8 cellular contexts compared by ENCODE assay signal in the genomic region with DNA sequence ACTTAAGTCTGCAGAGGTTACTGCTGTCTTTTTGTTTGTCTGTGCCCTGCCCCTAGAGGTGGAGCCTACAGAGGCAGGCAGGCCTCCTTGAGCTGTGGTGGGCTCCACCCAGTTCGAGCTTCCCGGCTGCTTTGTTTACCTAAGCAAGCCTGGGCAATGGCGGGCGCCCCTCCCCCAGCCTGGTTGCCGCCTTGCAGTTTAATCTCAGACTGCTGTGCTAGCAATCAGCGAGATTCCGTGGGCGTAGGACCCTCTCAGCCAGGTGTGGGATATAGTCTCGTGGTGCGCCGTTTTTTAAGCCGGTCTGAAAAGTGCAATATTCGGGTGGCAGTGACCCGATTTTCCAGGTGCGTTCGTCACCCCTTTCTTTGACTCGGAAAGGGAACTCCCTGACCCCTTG. TPM values are rescaled to one million over a fixed set of nuclear protein-coding genes. Genes with fewer than 3 reads are reported as not detected.
DNase-seq lines count a peak whose midpoint lies in the region; ATAC-seq, FAIRE-seq and TF ChIP-seq lines count a peak whose summit lies in the region.
"Not testable (repeated sequence)": the region's sequence is repeated elsewhere in the genome, so short reads cannot be mapped to it uniquely, and the experiment has no call there.

No MANE protein-coding gene starts in this region.

- not testable (repeated sequence) for H3K27me3 ChIP-seq in H9 (ENCODE audit: insufficient read depth, low read length); PC-3 (ENCODE audit: low read length); SJCRH30; K562 (ENCODE audit: control insufficient read depth in 2 of 2, insufficient read depth in 2 of 2, low read length in 2 of 2); endodermal cell (ENCODE audit: control insufficient read depth, insufficient read depth, low read length, poor library complexity, severe bottlenecking); HepG2 (ENCODE audit: control insufficient read depth in 1 of 2, insufficient read depth in 2 of 2, low read length in 2 of 2); neuronal stem cell (ENCODE audit: control insufficient read depth in 3 of 3, insufficient read depth in 3 of 3, low read depth in 1 of 3, low read length in 3 of 3)

- WGBS in H9 (ENCODE audit: extremely low coverage, insufficient read length, low lambda C conversion rate): no CpG with 5 or more reads among the region's 17 CpGs
- 37% methylated on average over 6 of the region's 17 CpGs for WGBS in K562 (ENCODE audit: insufficient coverage, low coverage, missing lambda C conversion rate)
- 65 to 76% methylated on average over 5 to 12 of the region's 17 CpGs for WGBS in endodermal cell (ENCODE audit: insufficient coverage in 1 of 2, insufficient read length in 1 of 2), 2 experiments
- WGBS in HepG2 (ENCODE audit: low lambda C conversion rate): 71% methylated on average over 12 of the region's 17 CpGs
- no CpG with 5 or more reads among the region's 17 CpGs for WGBS in neuronal stem cell (ENCODE audit: extremely low coverage in 2 of 2, insufficient read length in 2 of 2, insufficient replicate concordance in 1 of 2), 2 donors

- not testable (repeated sequence) for H3K4me1 ChIP-seq in H9 (ENCODE audit: insufficient read depth, low read length); PC-3 (ENCODE audit: insufficient read depth, low read length); SJCRH30; K562 (replicated peaks in 1 of 2; ENCODE audit: control insufficient read depth in 2 of 2, insufficient read depth in 2 of 2, low read length in 2 of 2); endodermal cell (ENCODE audit: control insufficient read depth, insufficient read depth, low read length); HepG2 (ENCODE audit: insufficient read depth, low read length); neuronal stem cell (ENCODE audit: control insufficient read depth in 2 of 2, insufficient read depth in 1 of 2, low read depth in 1 of 2, low read length in 2 of 2)

- not testable (repeated sequence) for TF ChIP-seq POLR2A in K562 (conservative IDR thresholded peaks at IDR 0.05); HepG2 (IDR thresholded peaks at IDR 0.05; ENCODE audit: insufficient read depth in 1 of 2, low read depth in 2 of 2, low read length in 2 of 2)

- ATAC-seq in PC-3, K562, HepG2: not testable (repeated sequence)

- not testable (repeated sequence) for H2AFZ ChIP-seq in H9 (ENCODE audit: low read length); PC-3 (ENCODE audit: low read length); K562 (ENCODE audit: low read depth, low read length); HepG2 (ENCODE audit: low read length)
- H2AFZ ChIP-seq in neuronal stem cell (ENCODE audit: low read length): peak overlapping the region; percentile 59

- not testable (repeated sequence) for H3K23me2 ChIP-seq in H9 (ENCODE audit: insufficient read length, low read depth, low read length, poor library complexity, severe bottlenecking)

- H3K4me2 ChIP-seq in H9 (ENCODE audit: insufficient read depth, insufficient read length, low read length); PC-3 (ENCODE audit: low read length); HepG2 (ENCODE audit: low read depth, low read length); neuronal stem cell (ENCODE audit: insufficient read depth, low read length, poor library complexity, severe bottlenecking): not testable (repeated sequence)
- H3K4me2 ChIP-seq in K562 (ENCODE audit: insufficient read depth, low read length): peak overlapping the region; percentile 50

- not testable (repeated sequence) for H3K27ac ChIP-seq in H9 (ENCODE audit: insufficient read length, low read depth, low read length); PC-3 (ENCODE audit: low read length); SJCRH30; K562 (ENCODE audit: extremely low read depth, low read depth, low read length); endodermal cell (ENCODE audit: low read depth, low read length); HepG2 (ENCODE audit: extremely low read length, insufficient read depth, low read length); neuronal stem cell (replicated peaks; ENCODE audit: low read length)

- H3K56ac ChIP-seq in H9 (ENCODE audit: insufficient read length, low read depth, low read length): not testable (repeated sequence)

- H4K5ac ChIP-seq in H9 (ENCODE audit: insufficient read length, low read depth, low read length): not testable (repeated sequence)

- not testable (repeated sequence) for BruUV-seq in Calu3 (replicated peaks; lab: Mats Ljungman, UMichigan); K562 (replicated peaks; lab: Mats Ljungman, UMichigan); HepG2 (replicated peaks; lab: Mats Ljungman, UMichigan)
- TSS peak; percentile 57 for BruUV-seq in PC-3 (replicated peaks; lab: Mats Ljungman, UMichigan)

- not testable (repeated sequence) for H3K9me1 ChIP-seq in K562 (ENCODE audit: control insufficient read depth, insufficient read depth, low read length)

- H3K79me2 ChIP-seq in H9 (ENCODE audit: insufficient read depth, low read length); PC-3 (ENCODE audit: low read length); K562 (ENCODE audit: control insufficient read depth, insufficient read depth, low read length); HepG2 (ENCODE audit: insufficient read depth, low read length): not testable (repeated sequence)

- not testable (repeated sequence) for H3K14ac ChIP-seq in H9 (ENCODE audit: insufficient read depth, low read length); neuronal stem cell (ENCODE audit: low read length)

- H3T11ph ChIP-seq in H9 (ENCODE audit: low read length): not testable (repeated sequence)

- not testable (repeated sequence) for H3K36me3 Mint-ChIP-seq in Calu3 (ENCODE audit: insufficient read depth, unreplicated experiment); endodermal cell (ENCODE audit: low read depth)
- peaks cover 0 to 15% (median 5%) of the 10 kb centered on the region in 3 experiments; a peak in 2 of 7 replicates for H3K36me3 Mint-ChIP-seq in H9 (ENCODE audit: insufficient read depth in 1 of 3, low read depth in 3 of 3)

- not testable (repeated sequence) for H3K4ac ChIP-seq in H9 (ENCODE audit: low read depth, low read length); neuronal stem cell (ENCODE audit: low read length)

- POLR2A ChIA-PET in PC-3 (lab: Charles Lee; ENCODE audit: unreplicated experiment); K562 (lab: Yijun Ruan, JAX); HepG2 (lab: Yijun Ruan, JAX): not testable (repeated sequence)

- not testable (repeated sequence) for TF ChIP-seq EP300 in K562 (IDR thresholded peaks at IDR 0.05; ENCODE audit: low read length); HepG2 (IDR thresholded peaks at IDR 0.05; ENCODE audit: low read depth in 2 of 2, low read length in 2 of 2); HepG2 (CRISPR knock-in tag; IDR thresholded peaks at IDR 0.05; ENCODE audit: borderline replicate concordance)

- FAIRE-seq in K562 (lab: Jason Lieb, UNC); HepG2 (lab: Jason Lieb, UNC): not testable (repeated sequence)

- H3K4me1 Mint-ChIP-seq in Calu3 (ENCODE audit: low read depth, unreplicated experiment); H9; endodermal cell: not testable (repeated sequence)

- peak overlapping the region; percentile 64 for H3K18ac ChIP-seq in H9 (ENCODE audit: insufficient read length, low read depth, low read length)
- H3K18ac ChIP-seq in neuronal stem cell (ENCODE audit: low read length): not testable (repeated sequence)

- not testable (repeated sequence) for H3K36me3 ChIP-seq in PC-3 (ENCODE audit: low read depth, low read length); SJCRH30; K562 (ENCODE audit: control insufficient read depth, insufficient read depth, low read length); endodermal cell (ENCODE audit: control insufficient read depth, insufficient read depth, low read length); HepG2 (replicated peaks in 1 of 2; ENCODE audit: control insufficient read depth in 1 of 2, insufficient read depth in 2 of 2, low read length in 2 of 2); neuronal stem cell (replicated peaks in 1 of 2; ENCODE audit: control insufficient read depth in 2 of 2, insufficient read depth in 2 of 2, low read length in 2 of 2)

- H2BK120ac ChIP-seq in H9 (ENCODE audit: low read depth, low read length, poor library complexity, severe bottlenecking); neuronal stem cell (ENCODE audit: low read depth, low read length): not testable (repeated sequence)

- H3K4me3 Mint-ChIP-seq in Calu3 (ENCODE audit: low read depth, unreplicated experiment): peak overlapping the region; percentile 62
- 0 out of 5 replicates have a peak overlapping the region, but pooled peaks of 1 of the 2 experiments have one; percentile 14 for H3K4me3 Mint-ChIP-seq in H9
- H3K4me3 Mint-ChIP-seq in endodermal cell: peak overlapping the region; percentile 27

- H4K91ac ChIP-seq in H9 (ENCODE audit: insufficient read length, low read depth, low read length); neuronal stem cell (ENCODE audit: low read depth, low read length, poor library complexity): not testable (repeated sequence)

- H4K8ac ChIP-seq in H9 (replicated peaks; ENCODE audit: insufficient read length, low read depth, low read length); neuronal stem cell (ENCODE audit: low read depth, low read length): not testable (repeated sequence)

- H3K9ac ChIP-seq in H9 (ENCODE audit: extremely low read depth, insufficient read length, low read length); PC-3 (ENCODE audit: low read length); K562 (ENCODE audit: insufficient read depth in 1 of 2, low read depth in 2 of 2, low read length in 2 of 2); endodermal cell (ENCODE audit: extremely low read depth, low read length, poor library complexity, severe bottlenecking); HepG2 (ENCODE audit: insufficient read depth, low read depth, low read length); neuronal stem cell (ENCODE audit: low read depth, low read length, poor library complexity): not testable (repeated sequence)

- not testable (repeated sequence) for TF ChIP-seq CTCF in Calu3 (IDR thresholded peaks at IDR 0.05; ENCODE audit: unreplicated experiment); H9 (conservative IDR thresholded peaks at IDR 0.05); PC-3 (conservative IDR thresholded peaks at IDR 0.05; ENCODE audit: low read depth, low read length); K562 (IDR thresholded peaks at IDR 0.05 in 2 of 3, conservative IDR thresholded peaks at IDR 0.05 in 1 of 3; ENCODE audit: insufficient read depth in 2 of 3, low read depth in 1 of 3, low read length in 3 of 3); endodermal cell (conservative IDR thresholded peaks at IDR 0.05); HepG2 (CRISPR knock-in tag; IDR thresholded peaks at IDR 0.05)

- not testable (repeated sequence) for H3K27ac Mint-ChIP-seq in Calu3 (ENCODE audit: unreplicated experiment); endodermal cell
- peak overlapping the region in 1 of 3 experiments; percentile 76; a peak in 2 of 7 replicates for H3K27ac Mint-ChIP-seq in H9

- in situ Hi-C loops in K562 (cut with MboI) (loop anchor here (10.0 kb wide), 1 partner anchor 344 kb away; no protein-coding TSS in a partner anchor), HepG2 (cut with HindIII; ENCODE audit: extremely low pct_ligation_motif_present, low pct_unique_long_range_greater_than_20kb) (loop anchor here (10.0 kb wide), 2 partner anchors 124 to 344 kb away; partner anchors contain the start of gene CACNA1D)

- not testable (repeated sequence) for H3K79me1 ChIP-seq in H9 (ENCODE audit: insufficient read depth, low read depth, low read length, poor library complexity, severe bottlenecking); neuronal stem cell (ENCODE audit: low read depth, low read length)

- not testable (repeated sequence) for TF ChIP-seq RAD21 in K562 (CRISPR knock-in tag; conservative IDR thresholded peaks at IDR 0.05 in 1 of 2, IDR thresholded peaks at IDR 0.05 in 1 of 2); HepG2 (CRISPR knock-in tag; IDR thresholded peaks at IDR 0.05)

- not testable (repeated sequence) for H4K20me1 ChIP-seq in H9 (ENCODE audit: control insufficient read depth, insufficient read depth, insufficient read length); PC-3 (ENCODE audit: low read length); K562 (replicated peaks; ENCODE audit: control insufficient read depth, insufficient read depth, low read length); HepG2 (ENCODE audit: insufficient read depth, low read length)

- H2BK15ac ChIP-seq in H9 (ENCODE audit: low read depth, low read length); neuronal stem cell (ENCODE audit: low read length): not testable (repeated sequence)

- not testable (repeated sequence) for H2BK5ac ChIP-seq in H9 (ENCODE audit: insufficient read length, low read length); neuronal stem cell (ENCODE audit: low read length)

- H3K9me3 Mint-ChIP-seq in Calu3 (ENCODE audit: low read depth, unreplicated experiment): not testable (repeated sequence)
- peaks cover 0 to 15% of the 10 kb centered on the region in 2 experiments; a peak in 2 of 5 replicates for H3K9me3 Mint-ChIP-seq in H9
- peaks cover 16% of the 10 kb centered on the region for H3K9me3 Mint-ChIP-seq in endodermal cell

- not testable (repeated sequence) for H2BK12ac ChIP-seq in H9 (ENCODE audit: insufficient read length, low read depth, low read length); neuronal stem cell (ENCODE audit: low read length)

- H3K4me3 ChIP-seq in PC-3 (ENCODE audit: low read length); K562; endodermal cell (ENCODE audit: low read length); HepG2 (replicated peaks in 1 of 3; ENCODE audit: insufficient read depth in 1 of 3, low read depth in 2 of 3, low read length in 3 of 3); neuronal stem cell (ENCODE audit: low read length in 2 of 2): not testable (repeated sequence)
- peak overlapping the region; percentile 25 for H3K4me3 ChIP-seq in SJCRH30

- H3K9me3 ChIP-seq in H9 (ENCODE audit: control insufficient read depth, low read depth, low read length); PC-3 (ENCODE audit: low read length); SJCRH30 (replicated peaks); K562 (replicated peaks; ENCODE audit: control insufficient read depth, insufficient read depth, low read depth, low read length); endodermal cell (ENCODE audit: control insufficient read depth, low read length); HepG2 (ENCODE audit: low read length); neuronal stem cell (replicated peaks in 1 of 2; ENCODE audit: control insufficient read depth in 2 of 2, insufficient read depth in 1 of 2, low read depth in 1 of 2, low read length in 2 of 2): not testable (repeated sequence)

- CTCF ChIA-PET in Calu3 (lab: Charles Lee); PC-3 (lab: Charles Lee); K562 (lab: Yijun Ruan, JAX; ENCODE audit: low intra/inter-chr PET ratio); HepG2 (lab: Yijun Ruan, JAX; ENCODE audit: low intra/inter-chr PET ratio, low total read pairs): not testable (repeated sequence)

- not testable (repeated sequence) for H3K23ac ChIP-seq in H9 (ENCODE audit: insufficient read length, low read depth, low read length); neuronal stem cell (ENCODE audit: low read depth, low read length, poor library complexity)

- not testable (repeated sequence) for H3K27me3 Mint-ChIP-seq in Calu3 (ENCODE audit: unreplicated experiment); H9 (ENCODE audit: low read depth); endodermal cell (ENCODE audit: insufficient read depth)

- H2AK5ac ChIP-seq in H9 (ENCODE audit: insufficient read length, low read length); neuronal stem cell (ENCODE audit: low read depth, low read length): not testable (repeated sequence)

- not testable (repeated sequence) for H2BK20ac ChIP-seq in H9 (ENCODE audit: low read depth, low read length, poor library complexity, severe bottlenecking)

- intact Hi-C loops in Calu3 (cut with micrococcal nuclease; ENCODE audit: unreplicated experiment); PC-3 (cut with micrococcal nuclease); HepG2 (cut with micrococcal nuclease; ENCODE audit: unreplicated experiment): not testable (repeated sequence)
- intact Hi-C loops in K562 (cut with micrococcal nuclease): loop anchor here (5.0 kb wide), 1 partner anchor 73 kb away; no protein-coding TSS in a partner anchor

- H3K9me2 ChIP-seq in PC-3 (replicated peaks; ENCODE audit: low read length): not testable (repeated sequence)

- H3F3A ChIP-seq in PC-3 (ENCODE audit: low read length, unreplicated experiment): not testable (repeated sequence)

- peak; percentile 19 for DNase-seq in Calu3
- DNase-seq in H9; PC-3; SJCRH30; K562 (ENCODE audit: extremely low read depth in 1 of 4, low spot score in 3 of 4); endodermal cell; HepG2 (ENCODE audit: low spot score); neuronal stem cell (ENCODE audit: low spot score): not testable (repeated sequence)

RNA-seq across cellular contexts. Expression of gene DCP1A, which starts 23.4 kb away (rescaled TPM):
- total RNA-seq in Calu3 (2022): 27.4 and 27.8 TPM in 2 replicates
- total RNA-seq in H9 (2021): 17.2 and 17.8 TPM in 2 replicates
- total RNA-seq in PC-3 (2014; rRNA removed): 12.7 and 16.8 TPM in 2 replicates
- 15.4 and 17.4 TPM in 2 replicates for total RNA-seq in SJCRH30 (2014; rRNA removed; shearing (Covaris generic))
- total RNA-seq in K562 (2011; cell fraction: chromatin; rRNA removed; ENCODE audit: low replicate concordance): 45.1 and 50.3 TPM in 2 replicates
- 26.2 and 35.5 TPM in 2 replicates for total RNA-seq in K562 (2011; cell fraction: nucleolus; rRNA removed)
- total RNA-seq in K562 (2011; cell fraction: nucleoplasm; rRNA removed): 24.5 and 29.1 TPM in 2 replicates
- 6.6 and 10.3 TPM in 2 replicates for total RNA-seq in K562 (2014; rRNA removed)
- total RNA-seq in K562 (2014; rRNA removed; fragmentation: Illumina TruSeq; extraction: Trizol): 11.2 and 13.0 TPM in 2 replicates
- total RNA-seq in K562 (2015; rRNA removed; fragmentation: Illumina TruSeq; extraction: Trizol): 9.5 and 11.3 TPM in 2 replicates
- total RNA-seq in K562 (2021): 13.3 and 15.6 TPM in 2 replicates
- polyA plus RNA-seq in K562 (2011; rRNA removed): 27.7 and 29.0 TPM in 2 replicates
- 23.2 and 27.3 TPM in 2 replicates for polyA plus RNA-seq in K562 (2011; cell fraction: cytosol; rRNA removed)
- 12.6 and 17.4 TPM in 2 replicates for polyA plus RNA-seq in K562 (2011; cell fraction: nucleus; rRNA removed)
- 8.1 and 10.0 TPM in 2 replicates for polyA plus RNA-seq in K562 (2012)
- 13.4 and 15.1 TPM in 2 replicates for polyA plus RNA-seq in K562 (2014; fragmentation: Illumina TruSeq; extraction: Trizol)
- polyA plus RNA-seq in K562 (2014; fragmentation: Nextera tagmentation; extraction: Ambion mirVana): 10 to 100 TPM; 29.2 to 33.7 TPM
- polyA plus RNA-seq in K562 (2014; rRNA removed): 9.2 and 9.6 TPM in 2 replicates
- 47.9 and 52.2 TPM in 2 replicates for polyA minus RNA-seq in K562 (2011; rRNA and poly(A)+ RNA removed)
- 15.9 and 20.3 TPM in 2 replicates for polyA minus RNA-seq in K562 (2011; cell fraction: cytosol; rRNA and poly(A)+ RNA removed)
- polyA minus RNA-seq in K562 (2011; cell fraction: nucleus; rRNA and poly(A)+ RNA removed): 32.0 and 44.4 TPM in 2 replicates
- 10 to 100 TPM; 26.8 to 36.3 TPM for total RNA-seq in endodermal cell
- polyA plus RNA-seq in endodermal cell (2013, experiment 1 of 2): 30.5 TPM
- polyA plus RNA-seq in endodermal cell (2013, experiment 2 of 2): 29.4 TPM
- total RNA-seq in HepG2 (2016; rRNA removed; fragmentation: Illumina TruSeq; extraction: Trizol): 14.2 and 20.7 TPM in 2 replicates
- total RNA-seq in HepG2 (2016; cell fraction: cytosol; rRNA removed; fragmentation: Illumina TruSeq; extraction: Trizol; ENCODE audit: low read depth): 3.3 and 3.6 TPM in 2 replicates
- total RNA-seq in HepG2 (2016; cell fraction: insoluble cytoplasmic fraction; rRNA removed; fragmentation: Illumina TruSeq; extraction: Trizol): 11.0 and 18.2 TPM in 2 replicates
- total RNA-seq in HepG2 (2016; cell fraction: membrane; rRNA removed; fragmentation: Illumina TruSeq; extraction: Trizol): 6.5 and 7.0 TPM in 2 replicates
- 21.6 and 21.8 TPM in 2 replicates for total RNA-seq in HepG2 (2016; cell fraction: nucleus; rRNA removed; fragmentation: Illumina TruSeq; extraction: Trizol)
- polyA plus RNA-seq in HepG2 (2011; rRNA removed): 38.1 and 41.2 TPM in 2 replicates
- 22.7 and 24.5 TPM in 2 replicates for polyA plus RNA-seq in HepG2 (2011; cell fraction: cytosol; rRNA removed)
- polyA plus RNA-seq in HepG2 (2011; cell fraction: nucleus; rRNA removed): 18.3 and 18.5 TPM in 2 replicates
- 16.2 and 20.5 TPM in 2 replicates for polyA plus RNA-seq in HepG2 (2012)
- 0.61 and 0.66 TPM in 2 replicates for polyA plus RNA-seq in HepG2 (2016; cell fraction: cytosol; fragmentation: Illumina TruSeq; extraction: Trizol; ENCODE audit: low read depth)
- polyA plus RNA-seq in HepG2 (2016; cell fraction: insoluble cytoplasmic fraction; fragmentation: Illumina TruSeq; extraction: Trizol; ENCODE audit: low read depth): 12.9 and 15.0 TPM in 2 replicates
- polyA plus RNA-seq in HepG2 (2016; cell fraction: membrane; fragmentation: Illumina TruSeq; extraction: Trizol; ENCODE audit: low read depth): 2.2 and 2.6 TPM in 2 replicates
- 15.3 and 16.0 TPM in 2 replicates for polyA plus RNA-seq in HepG2 (2016; cell fraction: nucleus; fragmentation: Illumina TruSeq; extraction: Trizol; ENCODE audit: insufficient read depth, low read depth)
- polyA minus RNA-seq in HepG2 (2011; rRNA and poly(A)+ RNA removed; ENCODE audit: low replicate concordance): 91.7 and 101 TPM in 2 replicates
- 30.3 and 31.8 TPM in 2 replicates for polyA minus RNA-seq in HepG2 (2011; cell fraction: cytosol; rRNA and poly(A)+ RNA removed)
- 74.2 and 83.0 TPM in 2 replicates for polyA minus RNA-seq in HepG2 (2011; cell fraction: nucleus; rRNA and poly(A)+ RNA removed)
- 36.1 TPM for polyA plus RNA-seq in neuronal stem cell (2013, experiment 1 of 2)
- polyA plus RNA-seq in neuronal stem cell (2013, experiment 2 of 2): 33.8 TPM
